Comparison of ENCODE assay signal across 1 cellular context in the genomic region with DNA sequence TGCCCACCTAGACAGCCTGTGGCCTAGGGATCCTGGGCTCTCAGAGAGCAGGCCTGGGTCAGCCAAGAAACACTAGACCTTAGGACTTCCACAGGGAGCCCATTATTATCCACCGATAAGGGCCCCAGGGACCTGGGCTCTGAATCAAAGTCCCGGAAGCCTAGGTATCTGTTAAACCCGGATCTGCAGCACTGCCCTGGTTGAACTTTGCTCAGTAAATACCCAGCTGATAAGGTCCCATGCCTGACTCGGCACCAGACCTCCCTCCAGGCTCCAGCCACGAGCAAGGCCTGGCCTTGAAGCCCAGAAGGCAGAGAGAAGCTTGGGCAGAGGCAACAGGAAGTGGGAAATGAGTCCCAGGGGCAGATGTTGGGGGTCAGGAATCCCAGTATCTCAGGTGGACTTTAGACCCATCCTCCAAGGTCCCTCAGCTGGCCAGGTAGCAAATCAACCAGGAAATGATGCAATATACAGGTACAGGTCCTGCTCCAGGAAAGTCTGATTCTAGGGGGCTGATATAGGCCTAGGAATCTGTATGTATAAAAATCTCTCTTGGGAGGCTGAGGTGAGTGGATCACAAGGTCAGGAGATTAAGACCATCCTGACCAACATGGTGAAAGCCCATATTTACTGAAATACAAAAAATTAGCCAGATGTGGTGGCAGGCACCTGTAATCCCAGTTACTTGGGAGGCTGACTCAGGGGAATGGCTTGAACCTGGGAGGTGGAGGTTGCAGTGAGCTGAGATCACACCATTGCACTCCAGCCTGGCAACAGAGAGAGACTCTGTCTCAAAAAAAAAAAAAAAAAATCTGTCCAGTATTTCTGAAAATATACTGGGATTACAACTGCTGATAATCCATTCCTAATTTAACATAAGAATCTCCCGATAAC.
A peak's percentile ranks its signal among the peaks of the same experiment; 100 is the strongest.
TF ChIP-seq lines count a peak whose summit lies in the region.

No MANE protein-coding gene starts in this region.

TF ChIP-seq in HepG2, 621 proteins besides CTCF, POLR2A, EP300 and RAD21 (continued from another document and continues in another):
- peak; percentile 84 for TF ChIP-seq BHLHE40 (IDR thresholded peaks at IDR 0.05; ENCODE audit: low read length)
- TF ChIP-seq TBX3 (IDR thresholded peaks at IDR 0.05; ENCODE audit: borderline replicate concordance) = peak; percentile 45; the same call in 1 of the 2 replicates
- peak; percentile 74 for TF ChIP-seq XRCC5 (optimal IDR thresholded peaks at IDR 0.05; ENCODE audit: low read length)
- TF ChIP-seq ZNF160 (CRISPR knock-in tag; IDR thresholded peaks at IDR 0.05) = peak; percentile 79
- TF ChIP-seq, protein P1, sequence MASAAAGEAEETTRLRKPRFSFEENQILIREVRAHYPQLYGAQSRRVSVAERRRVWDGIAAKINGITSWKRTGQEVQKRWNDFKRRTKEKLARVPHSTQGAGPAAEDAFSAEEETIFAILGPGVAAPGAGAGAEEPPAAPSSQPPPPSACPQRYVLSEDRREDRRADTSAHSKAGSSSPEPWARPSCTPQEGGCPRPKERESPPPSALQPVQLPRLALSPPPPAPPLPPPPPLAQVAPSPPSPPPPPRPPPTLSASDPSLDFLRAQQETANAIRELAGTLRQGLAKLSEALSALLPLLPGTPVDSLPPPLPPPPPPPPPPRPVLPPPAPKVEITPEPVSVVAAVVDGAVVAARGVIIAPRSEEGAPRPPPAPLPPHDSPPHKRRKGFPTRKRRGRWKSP (CRISPR knock-in tag; IDR thresholded peaks at IDR 0.05) = peak; percentile 96
- no peak for TF ChIP-seq RFX3 (CRISPR knock-in tag; IDR thresholded peaks at IDR 0.05)
- peak; percentile 86 for TF ChIP-seq ZNF615 (CRISPR knock-in tag; IDR thresholded peaks at IDR 0.05; ENCODE audit: borderline replicate concordance)
- TF ChIP-seq, protein P2, sequence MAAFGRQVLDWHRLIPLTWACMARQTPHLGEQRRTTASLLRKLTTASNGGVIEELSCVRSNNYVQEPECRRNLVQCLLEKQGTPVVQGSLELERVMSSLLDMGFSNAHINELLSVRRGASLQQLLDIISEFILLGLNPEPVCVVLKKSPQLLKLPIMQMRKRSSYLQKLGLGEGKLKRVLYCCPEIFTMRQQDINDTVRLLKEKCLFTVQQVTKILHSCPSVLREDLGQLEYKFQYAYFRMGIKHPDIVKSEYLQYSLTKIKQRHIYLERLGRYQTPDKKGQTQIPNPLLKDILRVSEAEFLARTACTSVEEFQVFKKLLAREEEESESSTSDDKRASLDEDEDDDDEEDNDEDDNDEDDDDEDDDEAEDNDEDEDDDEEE (CRISPR knock-in tag; IDR thresholded peaks at IDR 0.05) = no peak
- TF ChIP-seq, protein P3, sequence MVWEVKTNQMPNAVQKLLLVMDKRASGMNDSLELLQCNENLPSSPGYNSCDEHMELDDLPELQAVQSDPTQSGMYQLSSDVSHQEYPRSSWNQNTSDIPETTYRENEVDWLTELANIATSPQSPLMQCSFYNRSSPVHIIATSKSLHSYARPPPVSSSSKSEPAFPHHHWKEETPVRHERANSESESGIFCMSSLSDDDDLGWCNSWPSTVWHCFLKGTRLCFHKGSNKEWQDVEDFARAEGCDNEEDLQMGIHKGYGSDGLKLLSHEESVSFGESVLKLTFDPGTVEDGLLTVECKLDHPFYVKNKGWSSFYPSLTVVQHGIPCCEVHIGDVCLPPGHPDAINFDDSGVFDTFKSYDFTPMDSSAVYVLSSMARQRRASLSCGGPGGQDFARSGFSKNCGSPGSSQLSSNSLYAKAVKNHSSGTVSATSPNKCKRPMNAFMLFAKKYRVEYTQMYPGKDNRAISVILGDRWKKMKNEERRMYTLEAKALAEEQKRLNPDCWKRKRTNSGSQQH (CRISPR knock-in tag; IDR thresholded peaks at IDR 0.05; ENCODE audit: low read depth) = no peak
- TF ChIP-seq, protein P4, sequence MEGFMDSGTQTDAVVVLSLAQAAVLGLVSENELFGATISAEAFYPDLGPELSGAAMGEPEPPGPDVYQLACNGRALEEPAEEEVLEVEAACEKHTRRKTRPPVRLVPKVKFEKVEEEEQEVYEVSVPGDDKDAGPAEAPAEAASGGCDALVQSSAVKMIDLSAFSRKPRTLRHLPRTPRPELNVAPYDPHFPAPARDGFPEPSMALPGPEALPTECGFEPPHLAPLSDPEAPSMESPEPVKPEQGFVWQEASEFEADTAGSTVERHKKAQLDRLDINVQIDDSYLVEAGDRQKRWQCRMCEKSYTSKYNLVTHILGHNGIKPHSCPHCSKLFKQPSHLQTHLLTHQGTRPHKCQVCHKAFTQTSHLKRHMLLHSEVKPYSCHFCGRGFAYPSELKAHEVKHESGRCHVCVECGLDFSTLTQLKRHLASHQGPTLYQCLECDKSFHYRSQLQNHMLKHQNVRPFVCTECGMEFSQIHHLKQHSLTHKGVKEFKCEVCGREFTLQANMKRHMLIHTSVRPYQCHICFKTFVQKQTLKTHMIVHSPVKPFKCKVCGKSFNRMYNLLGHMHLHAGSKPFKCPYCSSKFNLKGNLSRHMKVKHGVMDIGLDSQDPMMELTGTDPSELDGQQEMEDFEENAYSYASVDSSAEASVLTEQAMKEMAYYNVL (CRISPR knock-in tag; IDR thresholded peaks at IDR 0.05; ENCODE audit: borderline replicate concordance) = peak; percentile 93; the same call in 1 of the 2 replicates
- TF ChIP-seq, protein P5, sequence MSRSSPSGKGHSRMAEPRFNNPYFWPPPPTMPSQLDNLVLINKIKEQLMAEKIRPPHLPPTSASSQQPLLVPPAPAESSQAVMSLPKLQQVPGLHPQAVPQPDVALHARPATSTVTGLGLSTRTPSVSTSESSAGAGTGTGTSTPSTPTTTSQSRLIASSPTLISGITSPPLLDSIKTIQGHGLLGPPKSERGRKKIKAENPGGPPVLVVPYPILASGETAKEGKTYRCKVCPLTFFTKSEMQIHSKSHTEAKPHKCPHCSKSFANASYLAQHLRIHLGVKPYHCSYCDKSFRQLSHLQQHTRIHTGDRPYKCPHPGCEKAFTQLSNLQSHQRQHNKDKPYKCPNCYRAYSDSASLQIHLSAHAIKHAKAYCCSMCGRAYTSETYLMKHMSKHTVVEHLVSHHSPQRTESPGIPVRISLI (CRISPR knock-in tag; IDR thresholded peaks at IDR 0.05; ENCODE audit: borderline replicate concordance) = peak; percentile 88; the same call in 1 of the 2 replicates
- peak; percentile 54; the same call in 1 of the 2 replicates for TF ChIP-seq ZNF143 (CRISPR knock-in tag; IDR thresholded peaks at IDR 0.05)
- TF ChIP-seq, protein P6, sequence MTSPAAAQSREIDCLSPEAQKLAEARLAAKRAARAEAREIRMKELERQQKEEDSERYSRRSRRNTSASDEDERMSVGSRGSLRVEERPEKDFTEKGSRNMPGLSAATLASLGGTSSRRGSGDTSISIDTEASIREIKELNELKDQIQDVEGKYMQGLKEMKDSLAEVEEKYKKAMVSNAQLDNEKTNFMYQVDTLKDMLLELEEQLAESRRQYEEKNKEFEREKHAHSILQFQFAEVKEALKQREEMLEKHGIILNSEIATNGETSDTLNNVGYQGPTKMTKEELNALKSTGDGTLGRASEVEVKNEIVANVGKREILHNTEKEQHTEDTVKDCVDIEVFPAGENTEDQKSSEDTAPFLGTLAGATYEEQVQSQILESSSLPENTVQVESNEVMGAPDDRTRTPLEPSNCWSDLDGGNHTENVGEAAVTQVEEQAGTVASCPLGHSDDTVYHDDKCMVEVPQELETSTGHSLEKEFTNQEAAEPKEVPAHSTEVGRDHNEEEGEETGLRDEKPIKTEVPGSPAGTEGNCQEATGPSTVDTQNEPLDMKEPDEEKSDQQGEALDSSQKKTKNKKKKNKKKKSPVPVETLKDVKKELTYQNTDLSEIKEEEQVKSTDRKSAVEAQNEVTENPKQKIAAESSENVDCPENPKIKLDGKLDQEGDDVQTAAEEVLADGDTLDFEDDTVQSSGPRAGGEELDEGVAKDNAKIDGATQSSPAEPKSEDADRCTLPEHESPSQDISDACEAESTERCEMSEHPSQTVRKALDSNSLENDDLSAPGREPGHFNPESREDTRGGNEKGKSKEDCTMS (CRISPR knock-in tag; conservative IDR thresholded peaks at IDR 0.05) = no peak
- no peak; the same call in 1 of the 2 replicates for TF ChIP-seq RFXANK (CRISPR knock-in tag; IDR thresholded peaks at IDR 0.05)
- peak; percentile 99 for TF ChIP-seq RORA (CRISPR knock-in tag; IDR thresholded peaks at IDR 0.05)
- peak; percentile 76 for TF ChIP-seq ZNF274 (CRISPR knock-in tag; IDR thresholded peaks at IDR 0.05)
- peak; percentile 80; the same call in 1 of the 2 replicates for TF ChIP-seq TCF7L2 (IDR thresholded peaks at IDR 0.05; ENCODE audit: low read depth, low read length)
- no peak; the same call in 1 of the 2 replicates for TF ChIP-seq NFATC3 (CRISPR knock-in tag; IDR thresholded peaks at IDR 0.05)
- TF ChIP-seq MAFK (conservative IDR thresholded peaks at IDR 0.05 in 1 of 2, IDR thresholded peaks at IDR 0.05 in 1 of 2; ENCODE audit: low read length in 2 of 2) = peak in 1 of 2 experiments; percentile 57; a peak in 3 of 4 replicates
- peak; percentile 74; the same call in 1 of the 2 replicates for TF ChIP-seq GTF3A (CRISPR knock-in tag; conservative IDR thresholded peaks at IDR 0.05)
- peak; percentile 100 for TF ChIP-seq MED1 (CRISPR knock-in tag; IDR thresholded peaks at IDR 0.05)
- no peak for TF ChIP-seq KLF15 (CRISPR knock-in tag; IDR thresholded peaks at IDR 0.05; ENCODE audit: borderline replicate concordance)
- no peak for TF ChIP-seq HNRNPUL1 (IDR thresholded peaks at IDR 0.05; ENCODE audit: low read depth, low read length)
- TF ChIP-seq ZNF761 (CRISPR knock-in tag; conservative IDR thresholded peaks at IDR 0.05) = peak; percentile 93
- TF ChIP-seq, protein P7, sequence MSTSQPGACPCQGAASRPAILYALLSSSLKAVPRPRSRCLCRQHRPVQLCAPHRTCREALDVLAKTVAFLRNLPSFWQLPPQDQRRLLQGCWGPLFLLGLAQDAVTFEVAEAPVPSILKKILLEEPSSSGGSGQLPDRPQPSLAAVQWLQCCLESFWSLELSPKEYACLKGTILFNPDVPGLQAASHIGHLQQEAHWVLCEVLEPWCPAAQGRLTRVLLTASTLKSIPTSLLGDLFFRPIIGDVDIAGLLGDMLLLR (CRISPR knock-in tag; IDR thresholded peaks at IDR 0.05) = no peak
- peak; percentile 87; the same call in 1 of the 2 replicates for TF ChIP-seq ZNF564 (CRISPR knock-in tag; IDR thresholded peaks at IDR 0.05)
- TF ChIP-seq KDM6A (CRISPR knock-in tag; IDR thresholded peaks at IDR 0.05; ENCODE audit: low read depth) = peak; percentile 98
- no peak for TF ChIP-seq CENPX (CRISPR knock-in tag; IDR thresholded peaks at IDR 0.05)
- TF ChIP-seq, protein P8, sequence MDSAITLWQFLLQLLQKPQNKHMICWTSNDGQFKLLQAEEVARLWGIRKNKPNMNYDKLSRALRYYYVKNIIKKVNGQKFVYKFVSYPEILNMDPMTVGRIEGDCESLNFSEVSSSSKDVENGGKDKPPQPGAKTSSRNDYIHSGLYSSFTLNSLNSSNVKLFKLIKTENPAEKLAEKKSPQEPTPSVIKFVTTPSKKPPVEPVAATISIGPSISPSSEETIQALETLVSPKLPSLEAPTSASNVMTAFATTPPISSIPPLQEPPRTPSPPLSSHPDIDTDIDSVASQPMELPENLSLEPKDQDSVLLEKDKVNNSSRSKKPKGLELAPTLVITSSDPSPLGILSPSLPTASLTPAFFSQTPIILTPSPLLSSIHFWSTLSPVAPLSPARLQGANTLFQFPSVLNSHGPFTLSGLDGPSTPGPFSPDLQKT (CRISPR knock-in tag; IDR thresholded peaks at IDR 0.05; ENCODE audit: borderline replicate concordance) = 0 out of 2 replicates have a peak, but pooled peaks have one; percentile 41
- no peak for TF ChIP-seq PHB2 (IDR thresholded peaks at IDR 0.05; ENCODE audit: partially characterized antibody)
- TF ChIP-seq ZNF572 (CRISPR knock-in tag; IDR thresholded peaks at IDR 0.05) = peak; percentile 53; the same call in 1 of the 2 replicates
- TF ChIP-seq, protein P9, sequence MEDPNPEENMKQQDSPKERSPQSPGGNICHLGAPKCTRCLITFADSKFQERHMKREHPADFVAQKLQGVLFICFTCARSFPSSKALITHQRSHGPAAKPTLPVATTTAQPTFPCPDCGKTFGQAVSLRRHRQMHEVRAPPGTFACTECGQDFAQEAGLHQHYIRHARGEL (CRISPR knock-in tag; IDR thresholded peaks at IDR 0.05) = no peak
- peak; percentile 77; the same call in 1 of the 2 replicates for TF ChIP-seq ZNF816 (CRISPR knock-in tag; IDR thresholded peaks at IDR 0.05; ENCODE audit: borderline replicate concordance)
- TF ChIP-seq SIN3B (IDR thresholded peaks at IDR 0.05; ENCODE audit: low read length) = 0 out of 2 replicates have a peak, but pooled peaks have one; percentile 18
- TF ChIP-seq MTF1 (CRISPR knock-in tag; IDR thresholded peaks at IDR 0.05) = peak; percentile 42; the same call in 1 of the 2 replicates
- peak; percentile 77; the same call in 1 of the 2 replicates for TF ChIP-seq ZNF205 (CRISPR knock-in tag; IDR thresholded peaks at IDR 0.05)
- peak; percentile 93 for TF ChIP-seq ZMYM4 (CRISPR knock-in tag; IDR thresholded peaks at IDR 0.05)
- no peak for TF ChIP-seq FIP1L1 (IDR thresholded peaks at IDR 0.05; ENCODE audit: borderline replicate concordance, insufficient read depth, low read depth, low read length)
- TF ChIP-seq ZNF569 (CRISPR knock-in tag; IDR thresholded peaks at IDR 0.05; ENCODE audit: borderline replicate concordance) = no peak
- peak; percentile 88 for TF ChIP-seq SIX1 (CRISPR knock-in tag; IDR thresholded peaks at IDR 0.05; ENCODE audit: borderline replicate concordance)
- peak; percentile 94 for TF ChIP-seq HDAC1 (CRISPR knock-in tag; IDR thresholded peaks at IDR 0.05)
- TF ChIP-seq ZNF629 (CRISPR knock-in tag; conservative IDR thresholded peaks at IDR 0.05) = peak; percentile 58
- TF ChIP-seq, protein P10, sequence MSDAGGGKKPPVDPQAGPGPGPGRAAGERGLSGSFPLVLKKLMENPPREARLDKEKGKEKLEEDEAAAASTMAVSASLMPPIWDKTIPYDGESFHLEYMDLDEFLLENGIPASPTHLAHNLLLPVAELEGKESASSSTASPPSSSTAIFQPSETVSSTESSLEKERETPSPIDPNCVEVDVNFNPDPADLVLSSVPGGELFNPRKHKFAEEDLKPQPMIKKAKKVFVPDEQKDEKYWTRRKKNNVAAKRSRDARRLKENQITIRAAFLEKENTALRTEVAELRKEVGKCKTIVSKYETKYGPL (CRISPR knock-in tag; IDR thresholded peaks at IDR 0.05) = no peak; the same call in 1 of the 2 replicates
- 0 out of 2 replicates have a peak, but pooled peaks have one; percentile 70 for TF ChIP-seq ZNF598 (CRISPR knock-in tag; IDR thresholded peaks at IDR 0.05; ENCODE audit: borderline replicate concordance)
- TF ChIP-seq CBX2 (IDR thresholded peaks at IDR 0.05; ENCODE audit: low read depth, low read length) = no peak
- TF ChIP-seq CBX2 (CRISPR knock-in tag; IDR thresholded peaks at IDR 0.05; ENCODE audit: low read depth) = no peak
- peak; percentile 89 for TF ChIP-seq TP53 (CRISPR knock-in tag; conservative IDR thresholded peaks at IDR 0.05)
- TF ChIP-seq ZNF773 (CRISPR knock-in tag; IDR thresholded peaks at IDR 0.05; ENCODE audit: borderline replicate concordance) = no peak
